Comparison of ENCODE assay signal across 20 cellular contexts in the genomic region with DNA sequence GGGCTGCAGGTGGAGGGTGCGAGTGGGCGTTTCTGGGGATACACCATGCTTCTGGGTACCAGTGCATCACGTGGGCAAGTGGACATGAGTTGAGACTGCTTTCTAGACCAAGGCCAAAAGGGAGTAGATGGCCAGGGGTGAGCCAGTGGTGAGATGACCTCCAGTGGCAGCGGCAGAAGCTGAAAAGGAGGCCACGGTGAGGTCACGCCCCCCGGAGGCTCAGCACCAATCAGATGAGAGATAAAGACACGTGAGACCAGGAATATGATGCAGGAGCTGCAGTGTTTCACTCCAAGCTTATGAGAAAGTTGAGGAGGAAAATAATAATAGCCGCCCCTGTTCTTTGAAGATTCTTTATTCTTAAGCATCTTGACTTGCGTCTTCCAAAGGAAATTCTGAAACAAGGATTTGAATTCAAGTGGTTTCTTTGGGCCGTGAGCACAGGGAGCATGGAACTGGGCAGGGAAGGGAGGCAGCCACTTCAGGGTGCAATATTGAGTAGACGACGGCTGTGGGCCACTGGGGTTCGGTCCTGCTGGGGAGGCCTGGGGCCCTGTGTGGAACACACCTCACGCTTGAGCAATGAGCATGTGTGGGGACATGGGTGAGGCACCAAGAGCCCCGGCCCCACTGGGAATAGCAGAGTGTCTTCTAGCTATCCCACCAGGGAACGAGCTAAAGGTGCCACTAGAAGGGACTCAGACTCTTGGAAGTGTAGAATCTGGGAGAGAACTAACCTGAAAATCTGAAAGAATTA.
DNase-seq lines count a peak whose midpoint lies in the region; ATAC-seq and TF ChIP-seq lines count a peak whose summit lies in the region.
"Had no signal": no experiment of that assay in that cellular context is flagged by ENCODE, and none has a peak within 500 bp of the region (broad histone marks: within the 10 kb centered on the region; RNA-seq: fewer than 3 reads in every experiment).

No MANE protein-coding gene starts in this region.

- H3K14ac ChIP-seq in H9 (ENCODE audit: insufficient read depth, low read length): no peak overlapping the region

- POLR2A ChIA-PET in WTC11 (lab: Charles Lee): no interaction called here
- POLR2A ChIA-PET in naive thymus-derived CD8-positive, alpha-beta T cell (lab: Charles Lee): interaction anchor here (0.5 kb wide), 1 partner anchor 11 kb away, joined by 3 read pairs; no protein-coding TSS in a partner anchor

- no peak overlapping the region for H3K23ac ChIP-seq in H9 (ENCODE audit: insufficient read length, low read depth, low read length)

- H3K27ac Mint-ChIP-seq in H9 (no peak overlapping the region), WTC11 (no peak overlapping the region), progenitor cell of endocrine pancreas (peak overlapping the region; percentile 35)
- no peak overlapping the region for H3K27ac Mint-ChIP-seq in T-helper 2 cell treated with Interferon-gamma antibody and Interleukin-4, amounts not matched to agents 5 μg/mL and 100 μg/mL, for 36 hours
- peak overlapping the region in 1 of 10 donors; percentile 1 for H3K27ac Mint-ChIP-seq in naive thymus-derived CD8-positive, alpha-beta T cell

- no peak overlapping the region for H2BK5ac ChIP-seq in H9 (ENCODE audit: insufficient read length, low read length)

- H3K18ac ChIP-seq in H9 (ENCODE audit: insufficient read length, low read depth, low read length): no peak overlapping the region

- TF ChIP-seq CTCF in H9 (conservative IDR thresholded peaks at IDR 0.05): no peak
- no peak for TF ChIP-seq CTCF in WTC11 (IDR thresholded peaks at IDR 0.05)
- TF ChIP-seq CTCF in progenitor cell of endocrine pancreas (IDR thresholded peaks at IDR 0.05; ENCODE audit: unreplicated experiment): no peak

- no peak overlapping the region for H2BK20ac ChIP-seq in H9 (ENCODE audit: low read depth, low read length, poor library complexity, severe bottlenecking)

- H4K5ac ChIP-seq in H9 (ENCODE audit: insufficient read length, low read depth, low read length): no peak overlapping the region

- no peaks in the 10 kb centered on the region for H3K27me3 ChIP-seq in H9 (ENCODE audit: insufficient read depth, low read length)
- H3K27me3 ChIP-seq: BE2C, SJSA1 had no signal

- no peak overlapping the region for H4K91ac ChIP-seq in H9 (ENCODE audit: insufficient read length, low read depth, low read length)

- H3K9me3 Mint-ChIP-seq in H9: no peaks in the 10 kb centered on the region
- no peaks in the 10 kb centered on the region for H3K9me3 Mint-ChIP-seq in WTC11
- H3K9me3 Mint-ChIP-seq in progenitor cell of endocrine pancreas (ENCODE audit: low read depth): no peaks in the 10 kb centered on the region
- H3K9me3 Mint-ChIP-seq in T-helper 2 cell treated with Interferon-gamma antibody and Interleukin-4, amounts not matched to agents 5 μg/mL and 100 μg/mL, for 36 hours: no peaks in the 10 kb centered on the region
- no peaks in the 10 kb centered on the region for H3K9me3 Mint-ChIP-seq in naive thymus-derived CD8-positive, alpha-beta T cell

- H3K27ac ChIP-seq in H9 (ENCODE audit: insufficient read length, low read depth, low read length): no peak overlapping the region
- H3K27ac ChIP-seq: A549, SJSA1 had no signal

- H2BK120ac ChIP-seq in H9 (ENCODE audit: low read depth, low read length, poor library complexity, severe bottlenecking): no peak overlapping the region

- CTCF ChIA-PET in WTC11 (lab: Charles Lee): interaction anchor here (1.0 to 1.2 kb wide), 3 partner anchors 38 to 156 kb away, joined by 3 to 4 read pairs (median 3); a partner anchor contains a TSS

- no peaks in the 10 kb centered on the region for H3K79me2 ChIP-seq in H9 (ENCODE audit: insufficient read depth, low read length)

- H2AFZ ChIP-seq in H9 (ENCODE audit: low read length): no peak overlapping the region

- no peaks in the 10 kb centered on the region for H3K23me2 ChIP-seq in H9 (ENCODE audit: insufficient read length, low read depth, low read length, poor library complexity, severe bottlenecking)

- WGBS in H9 (ENCODE audit: extremely low coverage, insufficient read length, low lambda C conversion rate): no CpG with 5 or more reads among the region's 17 CpGs

- ATAC-seq in WTC11: peak; percentile 71
- no peak for ATAC-seq in HG02759 (IDR thresholded peaks at IDR 0.05; ENCODE audit: unreplicated experiment)
- ATAC-seq in naive thymus-derived CD8-positive, alpha-beta T cell: no peak
- ATAC-seq: A549, Right ventricle myocardium inferior had no signal

- no peaks in the 10 kb centered on the region for H4K20me1 ChIP-seq in H9 (ENCODE audit: control insufficient read depth, insufficient read depth, insufficient read length)

- no peak overlapping the region for H3T11ph ChIP-seq in H9 (ENCODE audit: low read length)

- DNase-seq in H9: peak; percentile 60
- peak; percentile 22 for DNase-seq in WTC11 (ENCODE audit: low spot score)
- DNase-seq in iPS-NIHi11 (ENCODE audit: low spot score): peak; percentile 66
- DNase-seq in progenitor cell of endocrine pancreas (ENCODE audit: low spot score, unreplicated experiment): no peak
- no peak for DNase-seq in T-helper 2 cell treated with Interferon-gamma antibody and Interleukin-4, amounts not matched to agents 5 μg/mL and 100 μg/mL, for 36 hours (ENCODE audit: low spot score)
- DNase-seq in naive thymus-derived CD8-positive, alpha-beta T cell: no peak
- DNase-seq: BE2C, EL, KBM-7, NCI-H1092, NCI-H1436, NCI-H187 treated with DMSO at 0.1 percent for 48 hours, NCI-H2107, NCI-H446 treated with DMSO at 0.1 percent for 48 hours, NCI-H526 treated with DMSO at 0.1 percent for 48 hours, OCI-M1 had no signal

- no peaks in the 10 kb centered on the region for H3K36me3 Mint-ChIP-seq in H9 (ENCODE audit: insufficient read depth in 1 of 3, low read depth in 3 of 3)
- no peaks in the 10 kb centered on the region for H3K36me3 Mint-ChIP-seq in WTC11
- no peaks in the 10 kb centered on the region for H3K36me3 Mint-ChIP-seq in progenitor cell of endocrine pancreas (ENCODE audit: insufficient read depth)
- no peaks in the 10 kb centered on the region for H3K36me3 Mint-ChIP-seq in T-helper 2 cell treated with Interferon-gamma antibody and Interleukin-4, amounts not matched to agents 5 μg/mL and 100 μg/mL, for 36 hours (ENCODE audit: low read depth)
- H3K36me3 Mint-ChIP-seq in naive thymus-derived CD8-positive, alpha-beta T cell: no peaks in the 10 kb centered on the region

- no peak overlapping the region for H2AK5ac ChIP-seq in H9 (ENCODE audit: insufficient read length, low read length)

- H2BK15ac ChIP-seq in H9 (ENCODE audit: low read depth, low read length): no peak overlapping the region

- H3K9ac ChIP-seq in H9 (ENCODE audit: extremely low read depth, insufficient read length, low read length): no peak overlapping the region

- H3K9me3 ChIP-seq in H9 (ENCODE audit: control insufficient read depth, low read depth, low read length): no peaks in the 10 kb centered on the region
- H3K9me3 ChIP-seq: A549, BE2C, SJSA1 had no signal

- H4K8ac ChIP-seq in H9 (replicated peaks; ENCODE audit: insufficient read length, low read depth, low read length): no peak overlapping the region

- H3K4me1 Mint-ChIP-seq in H9 (peaks cover 10 to 11% of the 10 kb centered on the region in 2 experiments), WTC11 (peaks cover 8% of the 10 kb centered on the region), progenitor cell of endocrine pancreas (ENCODE audit: low read depth) (peaks cover 14% of the 10 kb centered on the region)
- no peaks in the 10 kb centered on the region for H3K4me1 Mint-ChIP-seq in T-helper 2 cell treated with Interferon-gamma antibody and Interleukin-4, amounts not matched to agents 5 μg/mL and 100 μg/mL, for 36 hours (ENCODE audit: low read depth)
- H3K4me1 Mint-ChIP-seq in naive thymus-derived CD8-positive, alpha-beta T cell: peaks cover 0 to 2% (median 0%) of the 10 kb centered on the region in 4 donors

- no peak overlapping the region for H3K56ac ChIP-seq in H9 (ENCODE audit: insufficient read length, low read depth, low read length)

- peak overlapping the region in 1 of 2 experiments; percentile 14; a peak in 1 of 5 replicates for H3K4me3 Mint-ChIP-seq in H9
- no peak overlapping the region for H3K4me3 Mint-ChIP-seq in WTC11
- H3K4me3 Mint-ChIP-seq in progenitor cell of endocrine pancreas (ENCODE audit: low read depth): no peak overlapping the region
- no peak overlapping the region for H3K4me3 Mint-ChIP-seq in T-helper 2 cell treated with Interferon-gamma antibody and Interleukin-4, amounts not matched to agents 5 μg/mL and 100 μg/mL, for 36 hours
- H3K4me3 Mint-ChIP-seq in naive thymus-derived CD8-positive, alpha-beta T cell: no peak overlapping the region

- H3K4me2 ChIP-seq in H9 (ENCODE audit: insufficient read depth, insufficient read length, low read length): no peak overlapping the region
- H3K4me2 ChIP-seq: A549 had no signal

- H2BK12ac ChIP-seq in H9 (ENCODE audit: insufficient read length, low read depth, low read length): no peak overlapping the region

- no peaks in the 10 kb centered on the region for H3K4me1 ChIP-seq in H9 (ENCODE audit: insufficient read depth, low read length)
- H3K4me1 ChIP-seq: A549, SJSA1 had no signal

- H3K79me1 ChIP-seq in H9 (ENCODE audit: insufficient read depth, low read depth, low read length, poor library complexity, severe bottlenecking): no peaks in the 10 kb centered on the region

- H3K27me3 Mint-ChIP-seq in H9 (ENCODE audit: low read depth): peaks cover 10% of the 10 kb centered on the region
- H3K27me3 Mint-ChIP-seq in WTC11 (ENCODE audit: low read depth): peaks cover 11% of the 10 kb centered on the region
- peaks cover 48% of the 10 kb centered on the region for H3K27me3 Mint-ChIP-seq in progenitor cell of endocrine pancreas
- peaks cover 12% of the 10 kb centered on the region for H3K27me3 Mint-ChIP-seq in T-helper 2 cell treated with Interferon-gamma antibody and Interleukin-4, amounts not matched to agents 5 μg/mL and 100 μg/mL, for 36 hours (ENCODE audit: low read depth)
- H3K27me3 Mint-ChIP-seq in naive thymus-derived CD8-positive, alpha-beta T cell: peaks cover 2 to 30% (median 10%) of the 10 kb centered on the region in 5 donors

- no peak overlapping the region for H3K4ac ChIP-seq in H9 (ENCODE audit: low read depth, low read length)

TF ChIP-seq in WTC11, 78 proteins besides CTCF, POLR2A, EP300 and RAD21 (continues in another document):
- TF ChIP-seq ZNF317 (CRISPR knock-in tag; IDR thresholded peaks at IDR 0.05; ENCODE audit: borderline replicate concordance, low read depth) (no peak), SP1 (CRISPR knock-in tag; conservative IDR thresholded peaks at IDR 0.05) (no peak)
- TF ChIP-seq, protein P1, sequence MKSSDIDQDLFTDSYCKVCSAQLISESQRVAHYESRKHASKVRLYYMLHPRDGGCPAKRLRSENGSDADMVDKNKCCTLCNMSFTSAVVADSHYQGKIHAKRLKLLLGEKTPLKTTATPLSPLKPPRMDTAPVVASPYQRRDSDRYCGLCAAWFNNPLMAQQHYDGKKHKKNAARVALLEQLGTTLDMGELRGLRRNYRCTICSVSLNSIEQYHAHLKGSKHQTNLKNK (CRISPR knock-in tag; IDR thresholded peaks at IDR 0.05): no peak

Comparison
In these comparisons a context has a peak if more than half of its experiments do, and no peak if none do; other contexts are left out.
1. DNase-seq: peak in H9 (single experiment), WTC11 (single experiment) and iPS-NIHi11 (single experiment); none in progenitor cell of endocrine pancreas (single experiment), T-helper 2 cell treated with Interferon-gamma antibody and Interleukin-4, amounts not matched to agents 5 μg/mL and 100 μg/mL, for 36 hours (single experiment) and naive thymus-derived CD8-positive, alpha-beta T cell (0 of 10).